ENCODE assay signal across 25 cellular contexts in the genomic region with DNA sequence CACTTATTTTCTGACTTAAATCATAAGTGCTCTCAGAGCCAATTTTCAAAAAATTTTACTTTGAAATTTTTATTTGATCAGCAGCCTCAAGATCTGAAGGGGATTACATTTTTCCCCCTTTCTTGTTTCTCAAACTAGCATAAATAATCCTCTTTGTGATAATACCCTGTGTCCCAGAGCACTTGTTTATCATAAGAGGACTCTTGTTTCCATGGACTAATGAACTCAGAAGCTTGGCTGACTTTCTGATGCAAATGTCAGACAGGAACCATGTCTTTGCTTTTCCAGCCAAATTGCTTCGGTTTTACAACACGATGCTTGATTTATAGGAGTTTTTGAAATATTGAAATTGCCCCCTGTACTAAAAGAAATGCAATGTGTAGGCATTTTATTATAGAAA.
"Had no signal": no experiment of that assay in that cellular context is flagged by ENCODE, and none has a peak within 500 bp of the region (broad histone marks: within the 10 kb centered on the region; RNA-seq: fewer than 3 reads in every experiment).

No MANE protein-coding gene starts in this region.

- H3K36me3 ChIP-seq: adrenal gland, breast epithelium, SJSA1 had no signal

- H3K27me3 ChIP-seq: adrenal gland, breast epithelium, SJSA1 had no signal

- H3K4me1 Mint-ChIP-seq: activated naive CD8-positive, alpha-beta T cell treated with anti-CD3 and anti-CD28 coated beads, Interleukin-2, amount 10 ng/mL, durations not matched to agents 7 days and 5 days had no signal

- H3K9me3 ChIP-seq: adrenal gland, breast epithelium had no signal

- H3K36me3 Mint-ChIP-seq: activated naive CD8-positive, alpha-beta T cell treated with anti-CD3 and anti-CD28 coated beads, Interleukin-2, amount 10 ng/mL, durations not matched to agents 7 days and 5 days had no signal

- H3K4me3 Mint-ChIP-seq: activated CD8-positive, alpha-beta T cell treated with anti-CD3 and anti-CD28 coated beads, Interleukin-2, amount 10 ng/mL, durations not matched to agents 7 days and 5 days; activated naive CD8-positive, alpha-beta T cell treated with anti-CD3 and anti-CD28 coated beads, Interleukin-2, amount 10 ng/mL, durations not matched to agents 7 days and 5 days; T-helper 1 cell treated with Interleukin-12 subunit alpha and Interleukin-12 subunit beta and Interleukin-4 antibody, amounts not matched to agents 30 μg/mL and 1 μg/mL, for 36 hours; WTC11 had no signal

- H3K27ac Mint-ChIP-seq: activated CD8-positive, alpha-beta T cell treated with anti-CD3 and anti-CD28 coated beads, Interleukin-2, amount 10 ng/mL, durations not matched to agents 7 days and 5 days; activated naive CD8-positive, alpha-beta T cell treated with anti-CD3 and anti-CD28 coated beads, Interleukin-2, amount 10 ng/mL, durations not matched to agents 7 days and 5 days; T-helper 1 cell treated with Interleukin-12 subunit alpha and Interleukin-12 subunit beta and Interleukin-4 antibody, amounts not matched to agents 30 μg/mL and 1 μg/mL, for 36 hours; WTC11 had no signal

- ATAC-seq: activated CD8-positive, alpha-beta T cell treated with anti-CD3 and anti-CD28 coated beads, Interleukin-2, amount 10 ng/mL, durations not matched to agents 7 days and 5 days; SK-N-SH treated with all-trans-retinoic acid at 6 μM for 48 hours; WTC11 had no signal

- DNase-seq: activated CD4-positive, alpha-beta T cell treated with anti-CD3 and anti-CD28 coated beads for 48 hours; activated CD4-positive, alpha-beta T cell treated with anti-CD3 and anti-CD28 coated beads, Interleukin-2, amount 50 U/mL, for 4 hours; activated CD4-positive, CD25-positive, alpha-beta regulatory T cell treated with anti-CD3 and anti-CD28 coated beads, Interleukin-2, amount 50 U/mL, for 72 hours; activated CD8-positive, alpha-beta memory T cell treated with anti-CD3 and anti-CD28 coated beads, Interleukin-2, amount 50 U/mL, for 48 hours; activated CD8-positive, alpha-beta T cell treated with anti-CD3 and anti-CD28 coated beads, Interleukin-2, amount 10 ng/mL, durations not matched to agents 7 days and 5 days; activated naive CD4-positive, alpha-beta T cell treated with anti-CD3 and anti-CD28 coated beads, Interleukin-2, amount 50 U/mL, for 16 hours; activated naive CD8-positive, alpha-beta T cell treated with anti-CD3 and anti-CD28 coated beads, Interleukin-2, amount 10 ng/mL, durations not matched to agents 7 days and 5 days; activated T-cell treated with anti-CD3 and anti-CD28 coated beads, Interleukin-2, amount 50 U/mL, for 1 hour; adrenal gland; anterior cingulate cortex; central memory CD4-positive, alpha-beta T cell; KG1; NCI-H1092; NCI-H1417; NCI-H1930; NCI-H345; NCI-H510A; NCI-H748 treated with DMSO at 0.1 percent for 48 hours; SHP77; SW 1271 had no signal

- H3K4me1 ChIP-seq: adrenal gland, breast epithelium had no signal

- H3K4me3 ChIP-seq: adrenal gland, breast epithelium, SJSA1 had no signal

- H3K27me3 Mint-ChIP-seq: activated naive CD8-positive, alpha-beta T cell treated with anti-CD3 and anti-CD28 coated beads, Interleukin-2, amount 10 ng/mL, durations not matched to agents 7 days and 5 days had no signal

- H3K27ac ChIP-seq: adrenal gland, breast epithelium, SJSA1 had no signal
